ENCODE assay signal across 8 cellular contexts in the genomic region with DNA sequence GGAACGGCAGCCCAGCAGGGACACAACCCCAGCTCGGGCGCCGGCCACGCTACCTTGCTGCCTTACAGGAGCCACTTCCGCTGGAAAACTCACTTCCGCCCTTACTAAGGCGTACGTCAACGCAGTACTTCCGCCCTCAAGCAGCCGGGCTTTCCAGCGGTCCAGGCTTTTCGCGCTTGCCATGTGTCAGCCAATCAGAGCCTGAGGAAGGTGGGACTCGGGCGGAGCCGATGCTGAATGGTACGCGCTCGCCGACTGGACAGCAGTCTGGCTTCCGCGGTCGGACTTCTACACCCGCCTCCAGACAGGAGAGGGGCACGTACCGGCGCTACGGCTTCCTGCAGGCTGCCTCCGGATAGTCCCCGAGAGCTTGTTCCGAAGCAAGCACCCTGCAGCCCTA. TPM values are rescaled to one million over a fixed set of nuclear protein-coding genes. Genes with fewer than 3 reads are reported as not detected.
DNase-seq lines count a peak whose midpoint lies in the region; ATAC-seq, FAIRE-seq and TF ChIP-seq lines count a peak whose summit lies in the region.
"Not testable (repeated sequence)": the region's sequence is repeated elsewhere in the genome, so short reads cannot be mapped to it uniquely, and the experiment has no call there.

A gene (minus strand): TSS at position 83 of the 400 bp plus-strand sequence. CDS start 98 bp downstream, outside the sequence.
A gene (plus strand): TSS at position 265 of the 400 bp plus-strand sequence.

- RAD21 ChIA-PET in HCT116 (lab: Charles Lee; ENCODE audit: low non-redundant PET in 1 of 2, low total read pairs in 2 of 2, uncharacterized antibody in 2 of 2, unreplicated experiment in 2 of 2) = not testable (repeated sequence)

- not testable (repeated sequence) for H2AFZ ChIP-seq in HCT116 (ENCODE audit: low read depth, low read length, poor library complexity, severe bottlenecking); SK-N-SH (ENCODE audit: low read depth)

- peak; percentile 89 for FAIRE-seq in islet of Langerhans (lab: Jason Lieb, UNC)

- not testable (repeated sequence) for H3F3A ChIP-seq in SK-N-SH (replicated peaks; ENCODE audit: insufficient read depth)

- H3K27ac ChIP-seq in CD4-positive, alpha-beta T cell (ENCODE audit: low read depth, low read length); HCT116 (ENCODE audit: low read depth, low read length); SK-N-SH (ENCODE audit: low read depth in 2 of 2, low read length in 1 of 2); breast epithelium; spleen: not testable (repeated sequence)

- not testable (repeated sequence) for TF ChIP-seq CTCF in CD4-positive, alpha-beta T cell (IDR thresholded peaks at IDR 0.05); HCT116 (IDR thresholded peaks at IDR 0.05 in 2 of 3, conservative IDR thresholded peaks at IDR 0.05 in 1 of 3; ENCODE audit: borderline replicate concordance in 1 of 3, insufficient read depth in 1 of 3, low read depth in 2 of 3, low read length in 2 of 3); SK-N-SH (IDR thresholded peaks at IDR 0.05); breast epithelium (IDR thresholded peaks at IDR 0.05); spleen (IDR thresholded peaks at IDR 0.05 in 8 of 11, conservative IDR thresholded peaks at IDR 0.05 in 3 of 11)

- not testable (repeated sequence) for H3K4me2 ChIP-seq in HCT116 (ENCODE audit: low read length); SK-N-SH

- not testable (repeated sequence) for H3K36me3 Mint-ChIP-seq in CD4-positive, alpha-beta T cell (ENCODE audit: low read depth)

- not testable (repeated sequence) for H3K27me3 ChIP-seq in CD4-positive, alpha-beta T cell (ENCODE audit: control insufficient read depth, insufficient read depth, low read length); HCT116 (ENCODE audit: insufficient read depth, low read length); SK-N-SH (ENCODE audit: insufficient read depth); breast epithelium; spleen (replicated peaks in 1 of 7)

- DNase-seq in CD4-positive, alpha-beta T cell; HCT116 (ENCODE audit: low read depth, low spot score); SK-N-SH; breast epithelium (ENCODE audit: low spot score in 2 of 2); spleen: not testable (repeated sequence)

- not testable (repeated sequence) for H3K9me3 ChIP-seq in CD4-positive, alpha-beta T cell (ENCODE audit: control insufficient read depth, low read length); HCT116 (ENCODE audit: control insufficient read depth in 1 of 2, insufficient read depth in 1 of 2, low read depth in 1 of 2, low read length in 2 of 2); SK-N-SH; breast epithelium; spleen

- no CpG with 5 or more reads among the region's 33 CpGs for WGBS in SK-N-SH (ENCODE audit: low lambda C conversion rate)
- no CpG with 5 or more reads among the region's 33 CpGs for WGBS in spleen, 5 donors

- not testable (repeated sequence) for H3K4me1 ChIP-seq in HCT116 (ENCODE audit: control insufficient read depth in 1 of 2, insufficient read depth in 2 of 2, low read length in 2 of 2); SK-N-SH (ENCODE audit: control insufficient read depth in 1 of 2, insufficient read depth in 2 of 2, low read depth in 1 of 2, low read length in 1 of 2); breast epithelium; spleen

- H3K9me3 Mint-ChIP-seq in CD4-positive, alpha-beta T cell = not testable (repeated sequence)

- not testable (repeated sequence) for H3K27me3 Mint-ChIP-seq in CD4-positive, alpha-beta T cell

- not testable (repeated sequence) for H3K9ac ChIP-seq in HCT116 (ENCODE audit: low read length); SK-N-SH

- not testable (repeated sequence) for TF ChIP-seq EP300 in SK-N-SH (IDR thresholded peaks at IDR 0.05; ENCODE audit: borderline replicate concordance in 1 of 2, low read depth in 1 of 2, low read length in 1 of 2)

- H4K20me1 ChIP-seq in HCT116 (ENCODE audit: insufficient read depth); SK-N-SH (ENCODE audit: insufficient read depth): not testable (repeated sequence)

- BruUV-seq in HCT116 (replicated peaks; lab: Mats Ljungman, UMichigan) = not testable (repeated sequence)

- intact Hi-C loops in CD4-positive, alpha-beta T cell (cut with DNase I, micrococcal nuclease); HCT116 (cut with micrococcal nuclease); breast epithelium (cut with DNase I; ENCODE audit: low total_unique reads); spleen (cut with DNase I; ENCODE audit: low total_unique reads): not testable (repeated sequence)

- not testable (repeated sequence) for H3K36me3 ChIP-seq in HCT116 (ENCODE audit: control insufficient read depth in 1 of 2, insufficient read depth in 2 of 2, low read length in 2 of 2); SK-N-SH (replicated peaks in 1 of 2; ENCODE audit: control insufficient read depth in 1 of 2, insufficient read depth in 2 of 2, low read length in 1 of 2); breast epithelium; spleen

- TF ChIP-seq RAD21 in HCT116 (IDR thresholded peaks at IDR 0.05; ENCODE audit: low read depth); SK-N-SH (IDR thresholded peaks at IDR 0.05; ENCODE audit: low read length): not testable (repeated sequence)

- not testable (repeated sequence) for H3K27ac Mint-ChIP-seq in CD4-positive, alpha-beta T cell

- not testable (repeated sequence) for H3K4me3 Mint-ChIP-seq in CD4-positive, alpha-beta T cell

- H3K4me3 ChIP-seq in HCT116 (replicated peaks in 1 of 2; ENCODE audit: low read depth in 1 of 2, low read length in 2 of 2); SK-N-SH (ENCODE audit: low read depth in 2 of 2, low read length in 1 of 2); breast epithelium; spleen: not testable (repeated sequence)

- peak; percentile 83 for ATAC-seq in CD4-positive, alpha-beta T cell (ENCODE audit: poor library complexity)
- ATAC-seq in GM19324 (IDR thresholded peaks at IDR 0.05; ENCODE audit: low FRiP score, unreplicated experiment) (peak; percentile 90), HCT116 (peak; percentile 88), HG03280 (IDR thresholded peaks at IDR 0.05; ENCODE audit: unreplicated experiment) (peak; percentile 87)

- TF ChIP-seq POLR2A in HCT116 (IDR thresholded peaks at IDR 0.05; ENCODE audit: borderline replicate concordance, extremely low read depth, insufficient read depth, insufficient read length); breast epithelium (IDR thresholded peaks at IDR 0.05); spleen (IDR thresholded peaks at IDR 0.05): not testable (repeated sequence)

- not testable (repeated sequence) for H3K4me1 Mint-ChIP-seq in CD4-positive, alpha-beta T cell (ENCODE audit: low read depth)

- H3K9me2 ChIP-seq in HCT116 (ENCODE audit: insufficient read depth); SK-N-SH: not testable (repeated sequence)

- POLR2A ChIA-PET in CD4-positive, alpha-beta T cell (lab: Charles Lee); HCT116 (lab: Charles Lee); SK-N-SH (lab: Yijun Ruan, JAX): not testable (repeated sequence)

- CTCF ChIA-PET in CD4-positive, alpha-beta T cell (lab: Charles Lee); HCT116 (lab: Charles Lee); SK-N-SH (lab: Yijun Ruan, JAX): not testable (repeated sequence)

- H3K79me2 ChIP-seq in HCT116 (ENCODE audit: insufficient read depth, low read length); SK-N-SH (ENCODE audit: insufficient read depth): not testable (repeated sequence)

RNA-seq across cellular contexts. Expression of the first gene that starts in this region (rescaled TPM):
- 1 to 10 TPM; 6.2 to 8.9 TPM for total RNA-seq in CD4-positive, alpha-beta T cell
- 9.5 TPM for total RNA-seq in HCT116 (2021; ENCODE audit: unreplicated experiment)
- polyA plus RNA-seq in HCT116 (2012) = 44.2 and 49.2 TPM in 2 replicates
- polyA plus RNA-seq in SK-N-SH (2012; rRNA removed) = 97.5 and 102 TPM in 2 replicates
- polyA plus RNA-seq in SK-N-SH (2012; cell fraction: cytosol; rRNA removed) = 64.7 and 73.4 TPM in 2 replicates
- 27.2 and 63.9 TPM in 2 replicates for polyA plus RNA-seq in SK-N-SH (2012; cell fraction: nucleus; rRNA removed)
- total RNA-seq in breast epithelium = 10 to 100 TPM; 15.4 to 16.2 (median 16.2) TPM
- total RNA-seq in spleen = 10 to 100 TPM in 4 of 7 donors, 1 to 10 TPM in 3; 6.5 to 25.1 (median 11.3) TPM
- 10 to 100 TPM; 27.8 to 43.9 (median 29.0) TPM for polyA plus RNA-seq in spleen

RNA-seq across cellular contexts. Expression of the second gene that starts in this region (rescaled TPM):
- total RNA-seq in CD4-positive, alpha-beta T cell = 10 to 100 TPM; 18.8 to 21.2 TPM
- total RNA-seq in HCT116 (2021; ENCODE audit: unreplicated experiment) (54.9 TPM), breast epithelium (10 to 100 TPM; 11.7 to 14.1 (median 12.6) TPM), spleen (10 to 100 TPM in 6 of 7 donors, 1 to 10 TPM in 1; 8.3 to 59.7 (median 28.1) TPM)
- 3.3 and 17.2 TPM in 2 replicates for polyA plus RNA-seq in HCT116 (2012)
- polyA plus RNA-seq in SK-N-SH (2012; rRNA removed) (18.3 and 32.4 TPM in 2 replicates), spleen (10 to 100 TPM; 13.1 to 25.4 (median 25.1) TPM)
- 7.1 and 24.4 TPM in 2 replicates for polyA plus RNA-seq in SK-N-SH (2012; cell fraction: cytosol; rRNA removed)
- 33.9 and 38.7 TPM in 2 replicates for polyA plus RNA-seq in SK-N-SH (2012; cell fraction: nucleus; rRNA removed)
